Comparison of ENCODE assay signal across 8 cellular contexts in genomic region chr12:102062419-102062806, GRCh38. TPM values are rescaled to one million over a fixed set of nuclear protein-coding genes. Genes with fewer than 3 reads are reported as not detected.
DNase-seq lines count a peak whose midpoint lies in the region; ATAC-seq and TF ChIP-seq lines count a peak whose summit lies in the region.

No MANE protein-coding gene starts in this region.

- WGBS in gastroesophageal sphincter (ENCODE audit: low coverage in 1 of 2), 2 donors = 64% methylated on average over 5 of the region's 11 CpGs; no CpG with 5 or more reads in 1 of the 2 donors
- WGBS in spleen, 5 donors = 80 to 89% (median 87%) methylated on average over 11 of the region's 11 CpGs

- peaks cover 0 to 20% (median 0%) of the 10 kb centered on the region in 3 donors for H3K4me1 ChIP-seq in gastroesophageal sphincter
- peaks cover 0 to 40% (median 11%) of the 10 kb centered on the region in 6 donors for H3K4me1 ChIP-seq in spleen

- H3K4me3 Mint-ChIP-seq in T-helper 1 cell treated with Interleukin-12 subunit alpha and Interleukin-12 subunit beta and Interleukin-4 antibody, amounts not matched to agents 30 μg/mL and 1 μg/mL, for 36 hours = peak overlapping the region; percentile 98

- H3K27me3 ChIP-seq in gastroesophageal sphincter (no peaks in the 10 kb centered on the region), spleen (replicated peaks in 1 of 7) (no peaks in the 10 kb centered on the region)

- peaks cover 41% of the 10 kb centered on the region for H3K4me1 Mint-ChIP-seq in T-helper 1 cell treated with Interleukin-12 subunit alpha and Interleukin-12 subunit beta and Interleukin-4 antibody, amounts not matched to agents 30 μg/mL and 1 μg/mL, for 36 hours (ENCODE audit: low read depth)

- DNase-seq in T-helper 1 cell = no peak
- DNase-seq in spleen = peak; percentile 77
- DNase-seq in stimulated activated naive CD4-positive, alpha-beta T cell (lab: John Stamatoyannopoulos, UW) = no peak
- no peak for DNase-seq in DMS53 (lab: John Stamatoyannopoulos, UW)
- DNase-seq in stimulated activated CD4-positive, alpha-beta T cell treated with anti-CD3 and anti-CD28 coated beads, Interleukin-2, amount 100 ng/mL, for 24 hours = no peak

- H3K36me3 ChIP-seq in gastroesophageal sphincter (peaks cover 0 to 15% of the 10 kb centered on the region in 2 donors), spleen (peaks cover 0 to 28% (median 7%) of the 10 kb centered on the region in 6 donors)

- H3K27ac Mint-ChIP-seq in T-helper 1 cell treated with Interleukin-12 subunit alpha and Interleukin-12 subunit beta and Interleukin-4 antibody, amounts not matched to agents 30 μg/mL and 1 μg/mL, for 36 hours = peak overlapping the region; percentile 100

- intact Hi-C loops in spleen (cut with DNase I; ENCODE audit: low total_unique reads) = loop anchor here (10.0 kb wide), 1 partner anchor 52 kb away; no protein-coding TSS in a partner anchor

- no peaks in the 10 kb centered on the region for H3K9me3 ChIP-seq in gastroesophageal sphincter
- no peaks in the 10 kb centered on the region for H3K9me3 ChIP-seq in spleen

- no peak for TF ChIP-seq EP300 in gastroesophageal sphincter (IDR thresholded peaks at IDR 0.05)

- H3K4me3 ChIP-seq in gastroesophageal sphincter (peak overlapping the region; percentile 76 to 99), spleen (peak overlapping the region in 7 of 8 donors; percentile 68 to 88 (median 77))

- H3K27ac ChIP-seq in VCaP (peak overlapping the region; percentile 83; the same call in 1 of the 2 replicates), gastroesophageal sphincter (peak overlapping the region in 3 of 4 donors; percentile 90 to 92 (median 92)), spleen (peak overlapping the region in 4 of 8 donors; percentile 91 to 96 (median 96))

- no peak for TF ChIP-seq POLR2A in gastroesophageal sphincter (IDR thresholded peaks at IDR 0.05)
- no peak for TF ChIP-seq POLR2A in spleen (IDR thresholded peaks at IDR 0.05)

- H3K27me3 Mint-ChIP-seq in T-helper 1 cell treated with Interleukin-12 subunit alpha and Interleukin-12 subunit beta and Interleukin-4 antibody, amounts not matched to agents 30 μg/mL and 1 μg/mL, for 36 hours (ENCODE audit: low read depth) = no peaks in the 10 kb centered on the region

- H3K36me3 Mint-ChIP-seq in T-helper 1 cell treated with Interleukin-12 subunit alpha and Interleukin-12 subunit beta and Interleukin-4 antibody, amounts not matched to agents 30 μg/mL and 1 μg/mL, for 36 hours (ENCODE audit: low read depth) = peaks cover 29% of the 10 kb centered on the region

- H3K9me3 Mint-ChIP-seq in T-helper 1 cell treated with Interleukin-12 subunit alpha and Interleukin-12 subunit beta and Interleukin-4 antibody, amounts not matched to agents 30 μg/mL and 1 μg/mL, for 36 hours = no peaks in the 10 kb centered on the region

- no peak for ATAC-seq in gastroesophageal sphincter

- TF ChIP-seq CTCF in VCaP (conservative IDR thresholded peaks at IDR 0.05) (no peak), gastroesophageal sphincter (IDR thresholded peaks at IDR 0.05) (no peak), spleen (IDR thresholded peaks at IDR 0.05 in 8 of 11, conservative IDR thresholded peaks at IDR 0.05 in 3 of 11) (no peak)

RNA-seq across cellular contexts. Expression of gene WASHC3, which starts 0.6 kb away (rescaled TPM):
- 100 to 1,000 TPM in 1 of 4 donors, 10 to 100 TPM in 3; 80.4 to 106 (median 87.1) TPM for total RNA-seq in gastroesophageal sphincter
- total RNA-seq in spleen = 10 to 100 TPM; 36.6 to 77.7 (median 49.6) TPM
- polyA plus RNA-seq in spleen = 10 to 100 TPM; 30.2 to 47.9 (median 33.5) TPM

RNA-seq across cellular contexts. Expression of gene NUP37, which starts 57.5 kb away (rescaled TPM):
- total RNA-seq in gastroesophageal sphincter (10 to 100 TPM; 15.2 to 27.7 (median 19.0) TPM), spleen (10 to 100 TPM; 14.8 to 26.5 (median 19.2) TPM)
- 10 to 100 TPM; 11.2 to 23.0 (median 18.1) TPM for polyA plus RNA-seq in spleen

RNA-seq across cellular contexts. Expression of gene PARPBP, which starts 57.6 kb away (rescaled TPM):
- total RNA-seq in gastroesophageal sphincter (1 to 10 TPM in 3 of 4 donors, under 1 TPM in 1; 0.93 to 1.4 (median 1.2) TPM), spleen (1 to 10 TPM; 2.9 to 7.7 (median 5.8) TPM)
- 1 to 10 TPM; 3.0 to 4.8 (median 3.3) TPM for polyA plus RNA-seq in spleen
